Comparison of ENCODE assay signal across 1 cellular context in the genomic region with DNA sequence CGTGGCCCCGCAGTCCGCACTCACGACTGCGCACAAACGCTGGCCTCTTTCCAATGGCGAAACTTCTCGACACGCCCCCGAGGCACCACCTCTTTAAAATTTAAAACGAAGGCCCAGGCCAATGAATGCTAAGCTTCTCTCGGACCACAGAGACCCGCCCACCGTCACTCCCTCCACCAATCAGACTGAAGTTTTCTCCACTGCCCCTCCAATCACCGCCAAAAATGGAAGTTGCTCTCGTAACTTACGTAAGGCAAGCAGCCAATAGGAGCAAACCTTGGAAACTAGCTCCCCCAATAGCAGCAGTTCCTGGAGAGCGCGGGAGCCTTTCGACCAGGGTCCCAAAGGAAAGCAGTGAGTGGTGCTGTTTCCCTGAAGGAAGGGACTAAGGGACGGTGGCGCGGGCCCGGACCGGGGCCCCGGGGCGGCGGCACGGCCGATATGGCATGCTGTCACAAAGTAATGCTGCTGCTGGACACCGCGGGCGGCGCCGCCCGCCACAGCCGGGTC.
A peak's percentile ranks its signal among the peaks of the same experiment; 100 is the strongest.
TF ChIP-seq lines count a peak whose summit lies in the region.

TICRR (plus strand) TSS at position 324 of the 510 bp plus-strand sequence; CDS start at position 442, 118 bp downstream.

TF ChIP-seq in GM12878, 131 proteins besides CTCF, POLR2A, EP300 and RAD21 (continued from another document and continues in another):
- TF ChIP-seq, protein P1, sequence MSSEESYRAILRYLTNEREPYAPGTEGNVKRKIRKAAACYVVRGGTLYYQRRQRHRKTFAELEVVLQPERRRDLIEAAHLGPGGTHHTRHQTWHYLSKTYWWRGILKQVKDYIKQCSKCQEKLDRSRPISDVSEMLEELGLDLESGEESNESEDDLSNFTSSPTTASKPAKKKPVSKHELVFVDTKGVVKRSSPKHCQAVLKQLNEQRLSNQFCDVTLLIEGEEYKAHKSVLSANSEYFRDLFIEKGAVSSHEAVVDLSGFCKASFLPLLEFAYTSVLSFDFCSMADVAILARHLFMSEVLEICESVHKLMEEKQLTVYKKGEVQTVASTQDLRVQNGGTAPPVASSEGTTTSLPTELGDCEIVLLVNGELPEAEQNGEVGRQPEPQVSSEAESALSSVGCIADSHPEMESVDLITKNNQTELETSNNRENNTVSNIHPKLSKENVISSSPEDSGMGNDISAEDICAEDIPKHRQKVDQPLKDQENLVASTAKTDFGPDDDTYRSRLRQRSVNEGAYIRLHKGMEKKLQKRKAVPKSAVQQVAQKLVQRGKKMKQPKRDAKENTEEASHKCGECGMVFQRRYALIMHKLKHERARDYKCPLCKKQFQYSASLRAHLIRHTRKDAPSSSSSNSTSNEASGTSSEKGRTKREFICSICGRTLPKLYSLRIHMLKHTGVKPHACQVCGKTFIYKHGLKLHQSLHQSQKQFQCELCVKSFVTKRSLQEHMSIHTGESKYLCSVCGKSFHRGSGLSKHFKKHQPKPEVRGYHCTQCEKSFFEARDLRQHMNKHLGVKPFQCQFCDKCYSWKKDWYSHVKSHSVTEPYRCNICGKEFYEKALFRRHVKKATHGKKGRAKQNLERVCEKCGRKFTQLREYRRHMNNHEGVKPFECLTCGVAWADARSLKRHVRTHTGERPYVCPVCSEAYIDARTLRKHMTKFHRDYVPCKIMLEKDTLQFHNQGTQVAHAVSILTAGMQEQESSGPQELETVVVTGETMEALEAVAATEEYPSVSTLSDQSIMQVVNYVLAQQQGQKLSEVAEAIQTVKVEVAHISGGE (CRISPR knock-in tag; IDR thresholded peaks at IDR 0.05), result no peak
- TF ChIP-seq NBN (IDR thresholded peaks at IDR 0.05) (0 out of 2 replicates have a peak, but pooled peaks have one; percentile 35), ZNF384 (IDR thresholded peaks at IDR 0.05; ENCODE audit: borderline replicate concordance, low read depth, low read length) (no peak), MAX (IDR thresholded peaks at IDR 0.05; ENCODE audit: low read depth, low read length) (no peak; the same call in 1 of the 2 replicates), PML (IDR thresholded peaks at IDR 0.05; ENCODE audit: low read length) (no peak), CHD4 (IDR thresholded peaks at IDR 0.05) (no peak), PKNOX1 (IDR thresholded peaks at IDR 0.05) (peak; percentile 47; the same call in 1 of the 2 replicates), CREM (IDR thresholded peaks at IDR 0.05; ENCODE audit: low read depth) (peak; percentile 68), SMC3 (IDR thresholded peaks at IDR 0.05; ENCODE audit: borderline replicate concordance, low read length) (no peak), MYB (IDR thresholded peaks at IDR 0.05; ENCODE audit: borderline replicate concordance, low read depth, low read length) (no peak), ZNF207 (IDR thresholded peaks at IDR 0.05; ENCODE audit: borderline replicate concordance) (no peak), SRF (IDR thresholded peaks at IDR 0.05; ENCODE audit: low read depth in 2 of 2, low read length in 2 of 2) (peak; percentile 60 to 86), NR2C1 (IDR thresholded peaks at IDR 0.05) (no peak), BHLHE40 (IDR thresholded peaks at IDR 0.05; ENCODE audit: borderline replicate concordance in 1 of 2, low read depth in 2 of 2, low read length in 1 of 2) (no peak), PBX3 (IDR thresholded peaks at IDR 0.05; ENCODE audit: insufficient replicate concordance, low read depth, low read length) (no peak), CHD2 (IDR thresholded peaks at IDR 0.05; ENCODE audit: borderline replicate concordance, low read depth, low read length) (peak; percentile 94), TAF1 (IDR thresholded peaks at IDR 0.05; ENCODE audit: borderline replicate concordance, low read depth, low read length) (no peak; the same call in 1 of the 2 replicates), IKZF1 (conservative IDR thresholded peaks at IDR 0.05) (peak; percentile 72), ATF3 (IDR thresholded peaks at IDR 0.05; ENCODE audit: borderline replicate concordance, extremely low read depth, low read depth, low read length) (no peak), WRNIP1 (IDR thresholded peaks at IDR 0.05; ENCODE audit: borderline replicate concordance, low read depth, low read length) (no peak), MXI1 (IDR thresholded peaks at IDR 0.05; ENCODE audit: low read depth, low read length) (0 out of 2 replicates have a peak, but pooled peaks have one; percentile 61), NRF1 (conservative IDR thresholded peaks at IDR 0.05; ENCODE audit: low read depth, low read length) (peak; percentile 40), STAT3 (IDR thresholded peaks at IDR 0.05; ENCODE audit: low read depth, low read length) (no peak), FOXK2 (IDR thresholded peaks at IDR 0.05) (no peak), CBX3 (IDR thresholded peaks at IDR 0.05; ENCODE audit: borderline replicate concordance, low read depth) (no peak), CBX5 (IDR thresholded peaks at IDR 0.05; ENCODE audit: low read depth) (no peak), PAX8 (IDR thresholded peaks at IDR 0.05) (no peak), ZBED1 (IDR thresholded peaks at IDR 0.05; ENCODE audit: borderline replicate concordance) (no peak), SUZ12 (IDR thresholded peaks at IDR 0.05; ENCODE audit: unreplicated experiment) (no peak), JUND (IDR thresholded peaks at IDR 0.05; ENCODE audit: low read depth, low read length) (no peak), SUPT20H (IDR thresholded peaks at IDR 0.05; ENCODE audit: borderline replicate concordance, control insufficient read depth, low read depth, low read length) (no peak), LARP7 (IDR thresholded peaks at IDR 0.05) (no peak; the same call in 1 of the 2 replicates), RBBP5 (conservative IDR thresholded peaks at IDR 0.05) (no peak), CBFB (IDR thresholded peaks at IDR 0.05; ENCODE audit: low read depth) (no peak), SIN3A (IDR thresholded peaks at IDR 0.05; ENCODE audit: low read depth, low read length) (peak; percentile 100)
- TF ChIP-seq, protein P2, sequence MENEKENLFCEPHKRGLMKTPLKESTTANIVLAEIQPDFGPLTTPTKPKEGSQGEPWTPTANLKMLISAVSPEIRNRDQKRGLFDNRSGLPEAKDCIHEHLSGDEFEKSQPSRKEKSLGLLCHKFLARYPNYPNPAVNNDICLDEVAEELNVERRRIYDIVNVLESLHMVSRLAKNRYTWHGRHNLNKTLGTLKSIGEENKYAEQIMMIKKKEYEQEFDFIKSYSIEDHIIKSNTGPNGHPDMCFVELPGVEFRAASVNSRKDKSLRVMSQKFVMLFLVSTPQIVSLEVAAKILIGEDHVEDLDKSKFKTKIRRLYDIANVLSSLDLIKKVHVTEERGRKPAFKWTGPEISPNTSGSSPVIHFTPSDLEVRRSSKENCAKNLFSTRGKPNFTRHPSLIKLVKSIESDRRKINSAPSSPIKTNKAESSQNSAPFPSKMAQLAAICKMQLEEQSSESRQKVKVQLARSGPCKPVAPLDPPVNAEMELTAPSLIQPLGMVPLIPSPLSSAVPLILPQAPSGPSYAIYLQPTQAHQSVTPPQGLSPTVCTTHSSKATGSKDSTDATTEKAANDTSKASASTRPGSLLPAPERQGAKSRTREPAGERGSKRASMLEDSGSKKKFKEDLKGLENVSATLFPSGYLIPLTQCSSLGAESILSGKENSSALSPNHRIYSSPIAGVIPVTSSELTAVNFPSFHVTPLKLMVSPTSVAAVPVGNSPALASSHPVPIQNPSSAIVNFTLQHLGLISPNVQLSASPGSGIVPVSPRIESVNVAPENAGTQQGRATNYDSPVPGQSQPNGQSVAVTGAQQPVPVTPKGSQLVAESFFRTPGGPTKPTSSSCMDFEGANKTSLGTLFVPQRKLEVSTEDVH (IDR thresholded peaks at IDR 0.05; ENCODE audit: low read depth, partially characterized antibody), result peak; percentile 89
- TF ChIP-seq, protein P3, sequence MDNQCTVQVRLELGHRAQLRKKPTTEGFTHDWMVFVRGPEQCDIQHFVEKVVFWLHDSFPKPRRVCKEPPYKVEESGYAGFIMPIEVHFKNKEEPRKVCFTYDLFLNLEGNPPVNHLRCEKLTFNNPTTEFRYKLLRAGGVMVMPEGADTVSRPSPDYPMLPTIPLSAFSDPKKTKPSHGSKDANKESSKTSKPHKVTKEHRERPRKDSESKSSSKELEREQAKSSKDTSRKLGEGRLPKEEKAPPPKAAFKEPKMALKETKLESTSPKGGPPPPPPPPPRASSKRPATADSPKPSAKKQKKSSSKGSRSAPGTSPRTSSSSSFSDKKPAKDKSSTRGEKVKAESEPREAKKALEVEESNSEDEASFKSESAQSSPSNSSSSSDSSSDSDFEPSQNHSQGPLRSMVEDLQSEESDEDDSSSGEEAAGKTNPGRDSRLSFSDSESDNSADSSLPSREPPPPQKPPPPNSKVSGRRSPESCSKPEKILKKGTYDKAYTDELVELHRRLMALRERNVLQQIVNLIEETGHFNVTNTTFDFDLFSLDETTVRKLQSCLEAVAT (IDR thresholded peaks at IDR 0.05), result no peak
- TF ChIP-seq, protein P4, sequence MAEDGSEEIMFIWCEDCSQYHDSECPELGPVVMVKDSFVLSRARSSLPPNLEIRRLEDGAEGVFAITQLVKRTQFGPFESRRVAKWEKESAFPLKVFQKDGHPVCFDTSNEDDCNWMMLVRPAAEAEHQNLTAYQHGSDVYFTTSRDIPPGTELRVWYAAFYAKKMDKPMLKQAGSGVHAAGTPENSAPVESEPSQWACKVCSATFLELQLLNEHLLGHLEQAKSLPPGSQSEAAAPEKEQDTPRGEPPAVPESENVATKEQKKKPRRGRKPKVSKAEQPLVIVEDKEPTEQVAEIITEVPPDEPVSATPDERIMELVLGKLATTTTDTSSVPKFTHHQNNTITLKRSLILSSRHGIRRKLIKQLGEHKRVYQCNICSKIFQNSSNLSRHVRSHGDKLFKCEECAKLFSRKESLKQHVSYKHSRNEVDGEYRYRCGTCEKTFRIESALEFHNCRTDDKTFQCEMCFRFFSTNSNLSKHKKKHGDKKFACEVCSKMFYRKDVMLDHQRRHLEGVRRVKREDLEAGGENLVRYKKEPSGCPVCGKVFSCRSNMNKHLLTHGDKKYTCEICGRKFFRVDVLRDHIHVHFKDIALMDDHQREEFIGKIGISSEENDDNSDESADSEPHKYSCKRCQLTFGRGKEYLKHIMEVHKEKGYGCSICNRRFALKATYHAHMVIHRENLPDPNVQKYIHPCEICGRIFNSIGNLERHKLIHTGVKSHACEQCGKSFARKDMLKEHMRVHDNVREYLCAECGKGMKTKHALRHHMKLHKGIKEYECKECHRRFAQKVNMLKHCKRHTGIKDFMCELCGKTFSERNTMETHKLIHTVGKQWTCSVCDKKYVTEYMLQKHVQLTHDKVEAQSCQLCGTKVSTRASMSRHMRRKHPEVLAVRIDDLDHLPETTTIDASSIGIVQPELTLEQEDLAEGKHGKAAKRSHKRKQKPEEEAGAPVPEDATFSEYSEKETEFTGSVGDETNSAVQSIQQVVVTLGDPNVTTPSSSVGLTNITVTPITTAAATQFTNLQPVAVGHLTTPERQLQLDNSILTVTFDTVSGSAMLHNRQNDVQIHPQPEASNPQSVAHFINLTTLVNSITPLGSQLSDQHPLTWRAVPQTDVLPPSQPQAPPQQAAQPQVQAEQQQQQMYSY (CRISPR knock-in tag; IDR thresholded peaks at IDR 0.05), result no peak
- TF ChIP-seq, protein P5, sequence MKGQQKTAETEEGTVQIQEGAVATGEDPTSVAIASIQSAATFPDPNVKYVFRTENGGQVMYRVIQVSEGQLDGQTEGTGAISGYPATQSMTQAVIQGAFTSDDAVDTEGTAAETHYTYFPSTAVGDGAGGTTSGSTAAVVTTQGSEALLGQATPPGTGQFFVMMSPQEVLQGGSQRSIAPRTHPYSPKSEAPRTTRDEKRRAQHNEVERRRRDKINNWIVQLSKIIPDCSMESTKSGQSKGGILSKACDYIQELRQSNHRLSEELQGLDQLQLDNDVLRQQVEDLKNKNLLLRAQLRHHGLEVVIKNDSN (IDR thresholded peaks at IDR 0.05; ENCODE audit: borderline replicate concordance, extremely low read length, insufficient read depth, low read depth, low read length), result no peak
- TF ChIP-seq, protein P6, sequence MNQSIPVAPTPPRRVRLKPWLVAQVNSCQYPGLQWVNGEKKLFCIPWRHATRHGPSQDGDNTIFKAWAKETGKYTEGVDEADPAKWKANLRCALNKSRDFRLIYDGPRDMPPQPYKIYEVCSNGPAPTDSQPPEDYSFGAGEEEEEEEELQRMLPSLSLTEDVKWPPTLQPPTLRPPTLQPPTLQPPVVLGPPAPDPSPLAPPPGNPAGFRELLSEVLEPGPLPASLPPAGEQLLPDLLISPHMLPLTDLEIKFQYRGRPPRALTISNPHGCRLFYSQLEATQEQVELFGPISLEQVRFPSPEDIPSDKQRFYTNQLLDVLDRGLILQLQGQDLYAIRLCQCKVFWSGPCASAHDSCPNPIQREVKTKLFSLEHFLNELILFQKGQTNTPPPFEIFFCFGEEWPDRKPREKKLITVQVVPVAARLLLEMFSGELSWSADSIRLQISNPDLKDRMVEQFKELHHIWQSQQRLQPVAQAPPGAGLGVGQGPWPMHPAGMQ (IDR thresholded peaks at IDR 0.05; ENCODE audit: borderline replicate concordance), result no peak
- TF ChIP-seq, protein P7, sequence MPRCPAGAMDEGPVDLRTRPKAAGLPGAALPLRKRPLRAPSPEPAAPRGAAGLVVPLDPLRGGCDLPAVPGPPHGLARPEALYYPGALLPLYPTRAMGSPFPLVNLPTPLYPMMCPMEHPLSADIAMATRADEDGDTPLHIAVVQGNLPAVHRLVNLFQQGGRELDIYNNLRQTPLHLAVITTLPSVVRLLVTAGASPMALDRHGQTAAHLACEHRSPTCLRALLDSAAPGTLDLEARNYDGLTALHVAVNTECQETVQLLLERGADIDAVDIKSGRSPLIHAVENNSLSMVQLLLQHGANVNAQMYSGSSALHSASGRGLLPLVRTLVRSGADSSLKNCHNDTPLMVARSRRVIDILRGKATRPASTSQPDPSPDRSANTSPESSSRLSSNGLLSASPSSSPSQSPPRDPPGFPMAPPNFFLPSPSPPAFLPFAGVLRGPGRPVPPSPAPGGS (IDR thresholded peaks at IDR 0.05; ENCODE audit: borderline replicate concordance, insufficient read depth, low read depth, low read length, poor library complexity, severe bottlenecking), result no peak
